Comparison of ENCODE assay signal across 8 cellular contexts in the genomic region with DNA sequence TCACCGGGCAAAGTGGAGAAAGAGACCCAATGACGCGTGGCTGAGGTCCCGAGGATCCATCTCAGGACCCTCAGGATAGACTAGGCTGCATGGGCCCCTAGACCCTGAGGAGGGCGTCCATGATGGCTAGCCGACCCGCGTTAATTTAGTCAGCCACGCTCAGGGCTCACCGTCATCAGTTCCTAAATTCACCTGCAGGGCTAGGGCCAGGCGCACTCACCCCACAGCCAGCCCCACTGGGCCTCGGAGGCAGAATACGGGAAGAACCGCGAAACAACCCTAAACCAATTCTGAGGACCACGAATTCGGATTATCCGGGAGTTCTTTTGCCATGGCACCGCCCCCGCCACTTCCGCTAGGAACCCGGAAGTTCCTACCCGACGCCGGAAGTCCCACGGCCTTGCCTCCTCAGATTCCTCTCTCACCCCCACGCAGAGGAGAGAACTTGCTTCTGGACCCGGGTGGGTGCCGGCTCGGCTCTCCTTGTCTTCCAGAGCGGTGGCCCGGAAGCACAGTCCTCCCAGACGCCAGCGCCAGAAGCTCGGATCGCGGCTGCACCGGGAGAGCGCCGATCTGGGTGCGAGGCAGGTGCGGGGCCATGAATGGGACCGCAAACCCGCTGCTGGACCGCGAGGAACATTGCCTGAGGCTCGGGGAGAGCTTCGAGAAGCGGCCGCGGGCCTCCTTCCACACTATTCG. TPM values are rescaled to one million over a fixed set of nuclear protein-coding genes. Genes with fewer than 3 reads are reported as not detected.
DNase-seq lines count a peak whose midpoint lies in the region; ATAC-seq, FAIRE-seq and TF ChIP-seq lines count a peak whose summit lies in the region.

A gene (plus strand): TSS at position 417 of the 699 bp plus-strand sequence. CDS start 182 bp downstream, at position 599.
A gene with protein sequence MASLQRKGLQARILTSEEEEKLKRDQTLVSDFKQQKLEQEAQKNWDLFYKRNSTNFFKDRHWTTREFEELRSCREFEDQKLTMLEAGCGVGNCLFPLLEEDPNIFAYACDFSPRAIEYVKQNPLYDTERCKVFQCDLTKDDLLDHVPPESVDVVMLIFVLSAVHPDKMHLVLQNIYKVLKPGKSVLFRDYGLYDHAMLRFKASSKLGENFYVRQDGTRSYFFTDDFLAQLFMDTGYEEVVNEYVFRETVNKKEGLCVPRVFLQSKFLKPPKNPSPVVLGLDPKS (minus strand): TSS at position 363 of the 699 bp plus-strand sequence. CDS start 1,033 bp downstream, outside the sequence.

- FAIRE-seq in urothelium cell line (lab: Jason Lieb, UNC): no peak

- peak; percentile 32; the same call in 1 of the 3 replicates for TF ChIP-seq CTCF in GM12872 (IDR thresholded peaks at IDR 0.05; ENCODE audit: insufficient read depth, low read depth, low read length)

- intact Hi-C loops in T-helper 1 cell treated with Interleukin-12 subunit alpha and Interleukin-12 subunit beta and Interleukin-4 antibody, amounts not matched to agents 30 ng/mL and 1 ng/mL, for 36 hours (cut with micrococcal nuclease): loop anchor here (1.0 to 10.0 kb wide), 16 partner anchors 22 to 820 kb away; a partner anchor contains a TSS
- intact Hi-C loops in left ventricle myocardium superior (cut with micrococcal nuclease): no loop called here

- DNase-seq in NCI-H1105 treated with DMSO at 0.1 percent for 48 hours (lab: John Stamatoyannopoulos, UW) (peak; percentile 44), amniotic stem cell (lab: John Stamatoyannopoulos, UW) (peak; percentile 48), left ventricle myocardium superior (peak; percentile 91), pulmonary artery endothelial cell (ENCODE audit: low read depth, low spot score) (peak; percentile 29), urothelium cell line (ENCODE audit: low spot score) (peak; percentile 93)

- peak; percentile 91 for ATAC-seq in HG02623 (IDR thresholded peaks at IDR 0.05; ENCODE audit: unreplicated experiment)
- ATAC-seq in left ventricle myocardium superior: peak; percentile 95

RNA-seq across cellular contexts. Expression of the first gene that starts in this region (rescaled TPM):
- total RNA-seq in T-helper 1 cell treated with Interleukin-12 subunit alpha and Interleukin-12 subunit beta and Interleukin-4 antibody, amounts not matched to agents 30 ng/mL and 1 ng/mL, for 36 hours: 30.0 and 31.6 TPM in 2 replicates
- total RNA-seq in left ventricle myocardium superior (7.0 TPM), pulmonary artery endothelial cell (18.5 and 31.3 TPM in 2 replicates)

RNA-seq across cellular contexts. Expression of the second gene that starts in this region (rescaled TPM):
- 15.1 and 16.4 TPM in 2 replicates for total RNA-seq in T-helper 1 cell treated with Interleukin-12 subunit alpha and Interleukin-12 subunit beta and Interleukin-4 antibody, amounts not matched to agents 30 ng/mL and 1 ng/mL, for 36 hours
- total RNA-seq in left ventricle myocardium superior (6.4 TPM), pulmonary artery endothelial cell (27.0 and 38.7 TPM in 2 replicates)

Comparison
In these comparisons a context has a peak if more than half of its experiments do, and no peak if none do; other contexts are left out.
1. Peak in every context shown above with its lines: DNase-seq and ATAC-seq.
2. DNase-seq: peak in every context shown above with its lines; median percentile 93 in urothelium cell line; 91 in left ventricle myocardium superior; 48 in amniotic stem cell; 44 in NCI-H1105 treated with DMSO at 0.1 percent for 48 hours; 29 in pulmonary artery endothelial cell.